8 cellular contexts compared by ENCODE assay signal in genomic region chr17:40191237-40192208, GRCh38. TPM values are rescaled to one million over a fixed set of nuclear protein-coding genes. Genes with fewer than 3 reads are reported as not detected.
DNase-seq lines count a peak whose midpoint lies in the region; ATAC-seq lines count a peak whose summit lies in the region.

No MANE protein-coding gene starts in this region.

- peak overlapping the region; percentile 69 for H3K9ac ChIP-seq in ES-I3 (ENCODE audit: low read depth, low read length)

- H3K27ac Mint-ChIP-seq in activated CD8-positive, alpha-beta T cell treated with anti-CD3 and anti-CD28 coated beads, Interleukin-2, amount 10 ng/mL, durations not matched to agents 7 days and 5 days = peak overlapping the region; percentile 66
- H3K27ac Mint-ChIP-seq in effector memory CD8-positive, alpha-beta T cell = peak overlapping the region in 1 of 2 donors; percentile 35
- peak overlapping the region; percentile 48 for H3K27ac Mint-ChIP-seq in memory B cell

- H3K4me3 Mint-ChIP-seq in activated CD8-positive, alpha-beta T cell treated with anti-CD3 and anti-CD28 coated beads, Interleukin-2, amount 10 ng/mL, durations not matched to agents 7 days and 5 days = peak overlapping the region; percentile 92
- peak overlapping the region; percentile 90 to 92 for H3K4me3 Mint-ChIP-seq in effector memory CD8-positive, alpha-beta T cell
- peak overlapping the region; percentile 96 for H3K4me3 Mint-ChIP-seq in memory B cell

- ATAC-seq in HG02571 (IDR thresholded peaks at IDR 0.05; ENCODE audit: unreplicated experiment) (peak; percentile 57), memory B cell (ENCODE audit: low read depth) (peak; percentile 92), GM19397 (IDR thresholded peaks at IDR 0.05; ENCODE audit: unreplicated experiment) (no peak)
- ATAC-seq in activated CD8-positive, alpha-beta T cell treated with anti-CD3 and anti-CD28 coated beads, Interleukin-2, amount 10 ng/mL, durations not matched to agents 7 days and 5 days = peak; percentile 90
- peak; percentile 92 for ATAC-seq in effector memory CD8-positive, alpha-beta T cell (replicated peaks)

- POLR2A ChIA-PET in activated CD8-positive, alpha-beta T cell treated with anti-CD3 and anti-CD28 coated beads, Interleukin-2, amount 10 ng/mL, durations not matched to agents 7 days and 5 days (lab: Charles Lee) = interaction anchor here (0.6 to 3.5 kb wide), 3 partner anchors 9 to 97 kb away, joined by 3 to 11 read pairs (median 4); partner anchors contain the start of gene WIPF2

- H3K36me3 Mint-ChIP-seq in activated CD8-positive, alpha-beta T cell treated with anti-CD3 and anti-CD28 coated beads, Interleukin-2, amount 10 ng/mL, durations not matched to agents 7 days and 5 days (ENCODE audit: low read depth) = no peaks in the 10 kb centered on the region
- no peaks in the 10 kb centered on the region for H3K36me3 Mint-ChIP-seq in effector memory CD8-positive, alpha-beta T cell (ENCODE audit: insufficient read depth)
- peaks cover 1% of the 10 kb centered on the region for H3K36me3 Mint-ChIP-seq in memory B cell

- no peaks in the 10 kb centered on the region for H3K9me3 ChIP-seq in ES-I3 (ENCODE audit: control insufficient read depth, insufficient read depth, low read length)

- H3K4me1 ChIP-seq in ES-I3 (ENCODE audit: insufficient read depth, low read length) = peaks cover 15% of the 10 kb centered on the region

- peaks cover 27% of the 10 kb centered on the region for H3K4me1 Mint-ChIP-seq in activated CD8-positive, alpha-beta T cell treated with anti-CD3 and anti-CD28 coated beads, Interleukin-2, amount 10 ng/mL, durations not matched to agents 7 days and 5 days (ENCODE audit: low read depth)
- peaks cover 2 to 4% of the 10 kb centered on the region in 2 donors for H3K4me1 Mint-ChIP-seq in effector memory CD8-positive, alpha-beta T cell (ENCODE audit: low read depth in 2 of 2)
- H3K4me1 Mint-ChIP-seq in memory B cell = peaks cover 7% of the 10 kb centered on the region

- no peaks in the 10 kb centered on the region; the same call in 1 of the 2 replicates for H3K36me3 ChIP-seq in ES-I3 (ENCODE audit: insufficient read depth, low read length)

- DNase-seq in NCI-H345 (lab: John Stamatoyannopoulos, UW) (peak; percentile 70), memory B cell (ENCODE audit: low spot score in 2 of 2) (peak; percentile 68 to 75)
- peak; percentile 74 for DNase-seq in activated CD8-positive, alpha-beta T cell treated with anti-CD3 and anti-CD28 coated beads, Interleukin-2, amount 10 ng/mL, durations not matched to agents 7 days and 5 days
- peak; percentile 52 to 64 (median 58) for DNase-seq in effector memory CD8-positive, alpha-beta T cell
- peak; percentile 52 for DNase-seq in stimulated activated CD8-positive, alpha-beta memory T cell treated with anti-CD3 and anti-CD28 coated beads, Interleukin-12 subunit alpha, Interleukin-12 subunit beta, amount 100 ng/mL, for 1 hour (ENCODE audit: low read depth)

- peaks cover 5% of the 10 kb centered on the region for H3K27me3 Mint-ChIP-seq in activated CD8-positive, alpha-beta T cell treated with anti-CD3 and anti-CD28 coated beads, Interleukin-2, amount 10 ng/mL, durations not matched to agents 7 days and 5 days (ENCODE audit: low read depth)
- peaks cover 0 to under 1% of the 10 kb centered on the region in 2 donors for H3K27me3 Mint-ChIP-seq in effector memory CD8-positive, alpha-beta T cell
- peaks cover 2% of the 10 kb centered on the region for H3K27me3 Mint-ChIP-seq in memory B cell

- CTCF ChIA-PET in activated CD8-positive, alpha-beta T cell treated with anti-CD3 and anti-CD28 coated beads, Interleukin-2, amount 10 ng/mL, durations not matched to agents 7 days and 5 days (lab: Charles Lee) = interaction anchor here (0.5 to 6.0 kb wide), 32 partner anchors 8 to 208 kb away, joined by 3 to 110 read pairs (median 4); partner anchors contain the start of genes CSF3, MED24, NR1D1 and WIPF2

- no peaks in the 10 kb centered on the region for H3K9me3 Mint-ChIP-seq in activated CD8-positive, alpha-beta T cell treated with anti-CD3 and anti-CD28 coated beads, Interleukin-2, amount 10 ng/mL, durations not matched to agents 7 days and 5 days (ENCODE audit: insufficient read depth)
- no peaks in the 10 kb centered on the region for H3K9me3 Mint-ChIP-seq in effector memory CD8-positive, alpha-beta T cell
- no peaks in the 10 kb centered on the region for H3K9me3 Mint-ChIP-seq in memory B cell

RNA-seq across cellular contexts. Expression of gene RAPGEFL1, which starts 14.3 kb away (rescaled TPM):
- total RNA-seq in activated CD8-positive, alpha-beta T cell treated with anti-CD3 and anti-CD28 coated beads, Interleukin-2, amount 10 ng/mL, durations not matched to agents 7 days and 5 days = 1 to 10 TPM; 4.8 to 5.3 TPM

RNA-seq across cellular contexts. Expression of gene WIPF2, which starts 27.6 kb away (rescaled TPM):
- total RNA-seq in activated CD8-positive, alpha-beta T cell treated with anti-CD3 and anti-CD28 coated beads, Interleukin-2, amount 10 ng/mL, durations not matched to agents 7 days and 5 days = 10 to 100 TPM; 22.0 to 27.4 TPM

RNA-seq across cellular contexts. Expression of gene CASC3, which starts 51.2 kb away (rescaled TPM):
- total RNA-seq in activated CD8-positive, alpha-beta T cell treated with anti-CD3 and anti-CD28 coated beads, Interleukin-2, amount 10 ng/mL, durations not matched to agents 7 days and 5 days = 10 to 100 TPM; 66.2 to 67.7 TPM
